9 cellular contexts compared by ENCODE assay signal in genomic region chr15:74843445-74843828, GRCh38. TPM values are rescaled to one million over a fixed set of nuclear protein-coding genes. Genes with fewer than 3 reads are reported as not detected.
DNase-seq lines count a peak whose midpoint lies in the region; ATAC-seq, FAIRE-seq and TF ChIP-seq lines count a peak whose summit lies in the region.
"Had no signal": no experiment of that assay in that cellular context is flagged by ENCODE, and none has a peak within 500 bp of the region (broad histone marks: within the 10 kb centered on the region; RNA-seq: fewer than 3 reads in every experiment).

No MANE protein-coding gene starts in this region.

- TF ChIP-seq EP300 in H1 (IDR thresholded peaks at IDR 0.05; ENCODE audit: borderline replicate concordance in 1 of 2, low read depth in 2 of 2, low read length in 2 of 2): no peak

- H3K14ac ChIP-seq in H1 (ENCODE audit: insufficient read length): no peak overlapping the region

- peak overlapping the region; percentile 85 to 99 (median 93) for H3K4me2 ChIP-seq in BLaER1 treated with 17β-estradiol and CSF1 and Interleukin-3, amounts not matched to agents 10 nM and 100 nM
- peak overlapping the region; percentile 78 for H3K4me2 ChIP-seq in OCI-LY3 (ENCODE audit: low read length)
- peak overlapping the region; percentile 75 to 82 for H3K4me2 ChIP-seq in H1 (ENCODE audit: insufficient read depth in 1 of 2, low read depth in 2 of 2, low read length in 2 of 2)

- H3K79me2 ChIP-seq in OCI-LY3 (ENCODE audit: low read length): peaks cover 13% of the 10 kb centered on the region
- no peaks in the 10 kb centered on the region for H3K79me2 ChIP-seq in H1 (ENCODE audit: control insufficient read depth in 1 of 2, insufficient read depth in 2 of 2, low read length in 2 of 2)

- peak overlapping the region; percentile 76 to 94 (median 82) for H3K4me3 ChIP-seq in BLaER1 treated with 17β-estradiol and CSF1 and Interleukin-3, amounts not matched to agents 10 nM and 100 nM
- H3K4me3 ChIP-seq in OCI-LY3 (ENCODE audit: low read length): peak overlapping the region; percentile 82
- H3K4me3 ChIP-seq in H1 (ENCODE audit: extremely low read depth in 1 of 4, insufficient read depth in 2 of 4, low read depth in 3 of 4, low read length in 4 of 4): peak overlapping the region; percentile 60 to 92 (median 90)
- peak overlapping the region; percentile 67 for H3K4me3 ChIP-seq in neuron (ENCODE audit: low read length)

- H4K5ac ChIP-seq in H1 (ENCODE audit: insufficient read length, low read depth, low read length): peak overlapping the region; percentile 55

- POLR2A ChIA-PET in H1 (lab: Charles Lee; ENCODE audit: partially characterized antibody): interaction anchor here (0.8 to 4.1 kb wide), 13 partner anchors 11 to 113 kb away, joined by 3 to 23 read pairs (median 4); partner anchors contain the start of genes COX5A, CPLX3, CSK and FAM219B

- H2BK20ac ChIP-seq in H1 (ENCODE audit: low read length): no peak overlapping the region

- peak overlapping the region; percentile 8 for H3K56ac ChIP-seq in H1 (replicated peaks; ENCODE audit: insufficient read length, low read depth, low read length)

- peak overlapping the region; percentile 97 for H4K8ac ChIP-seq in H1 (ENCODE audit: extremely low read depth, insufficient read depth, low read length)

- peak overlapping the region; percentile 71 for H3K4ac ChIP-seq in H1 (replicated peaks; ENCODE audit: insufficient read length, low read depth, low read length)

- H3K27me3 ChIP-seq in BLaER1 treated with 17β-estradiol and CSF1 and Interleukin-3, amounts not matched to agents 10 nM and 100 nM: no peaks in the 10 kb centered on the region
- no peaks in the 10 kb centered on the region for H3K27me3 ChIP-seq in OCI-LY3 (ENCODE audit: low read depth, low read length)
- H3K27me3 ChIP-seq in H1 (replicated peaks in 1 of 4; ENCODE audit: control insufficient read depth in 3 of 4, extremely low read depth in 1 of 4, insufficient read depth in 3 of 4, low read length in 3 of 4): no peaks in the 10 kb centered on the region
- no peaks in the 10 kb centered on the region for H3K27me3 ChIP-seq in neuron (ENCODE audit: insufficient read depth, low read length)

- H3K23me2 ChIP-seq in H1 (ENCODE audit: low read depth, low read length): peaks cover 7% of the 10 kb centered on the region; the same call in 1 of the 2 replicates

- peak overlapping the region; percentile 83 to 99 (median 91) for H3K27ac ChIP-seq in BLaER1 treated with 17β-estradiol and CSF1 and Interleukin-3, amounts not matched to agents 10 nM and 100 nM
- H3K27ac ChIP-seq in OCI-LY3 (ENCODE audit: low read length) (peak overlapping the region; percentile 79), H1 (ENCODE audit: low read depth, low read length) (peak overlapping the region; percentile 88)

- 0 out of 2 replicates have a peak, but pooled peaks cover 2% of the 10 kb centered on the region for H3K79me1 ChIP-seq in H1 (ENCODE audit: low read depth, low read length)

- H2AFZ ChIP-seq in OCI-LY3 (ENCODE audit: low read depth, low read length) (no peak overlapping the region), H1 (ENCODE audit: low read length) (no peak overlapping the region; the same call in 1 of the 2 replicates), neuron (ENCODE audit: low read depth, low read length) (peak overlapping the region; percentile 95)

- no peaks in the 10 kb centered on the region for H3K9me3 ChIP-seq in BLaER1 treated with 17β-estradiol and CSF1 and Interleukin-3, amounts not matched to agents 10 nM and 100 nM (replicated peaks in 1 of 11)
- H3K9me3 ChIP-seq in OCI-LY3 (ENCODE audit: insufficient read depth, low read length) (no peaks in the 10 kb centered on the region), H1 (ENCODE audit: insufficient read depth in 2 of 2, low read depth in 1 of 2, low read length in 1 of 2) (no peaks in the 10 kb centered on the region), neuron (ENCODE audit: low read length) (no peaks in the 10 kb centered on the region)

- no peak overlapping the region for H2BK12ac ChIP-seq in H1 (ENCODE audit: low read depth, low read length)

- H3K36me3 ChIP-seq in BLaER1 treated with 17β-estradiol and CSF1 and Interleukin-3, amounts not matched to agents 10 nM and 100 nM: peaks cover 29 to 68% (median 39%) of the 10 kb centered on the region in 11 experiments
- H3K36me3 ChIP-seq in OCI-LY3 (replicated peaks; ENCODE audit: low read depth, low read length) (peaks cover 52% of the 10 kb centered on the region), H1 (ENCODE audit: control insufficient read depth in 2 of 4, insufficient read depth in 4 of 4, low read length in 3 of 4) (peaks cover 3 to 15% (median 7%) of the 10 kb centered on the region in 4 experiments; a peak in 6 of 8 replicates), neuron (ENCODE audit: insufficient read depth, low read length) (peaks cover 23% of the 10 kb centered on the region)

- H2AK5ac ChIP-seq in H1 (ENCODE audit: low read depth, low read length): no peak overlapping the region

- WGBS in H1 (ENCODE audit: extremely low coverage in 1 of 2, insufficient coverage in 1 of 2, insufficient read length in 1 of 2, insufficient replicate concordance in 2 of 2, low coverage in 1 of 2, low lambda C conversion rate in 2 of 2, missing lambda C conversion rate in 1 of 2), 2 experiments: 32% methylated on average over 14 of the region's 18 CpGs; no CpG with 5 or more reads in 1 of the 2 experiments

- H3K23ac ChIP-seq in H1 (ENCODE audit: insufficient read length): no peak overlapping the region

- no peak overlapping the region for H2BK120ac ChIP-seq in H1 (replicated peaks; ENCODE audit: low read depth, low read length)

- TF ChIP-seq RAD21 in H1 (IDR thresholded peaks at IDR 0.05 in 1 of 2, conservative IDR thresholded peaks at IDR 0.05 in 1 of 2; ENCODE audit: low read depth in 2 of 2, low read length in 2 of 2): no peak

- TF ChIP-seq POLR2A in H1 (IDR thresholded peaks at IDR 0.05; ENCODE audit: control extremely low read depth in 1 of 2, low read depth in 2 of 2, low read length in 2 of 2): no peak

- H2BK5ac ChIP-seq in H1 (ENCODE audit: low read depth, low read length): peak overlapping the region; percentile 83; the same call in 1 of the 2 replicates

- peak overlapping the region; percentile 44 for H4K91ac ChIP-seq in H1 (replicated peaks; ENCODE audit: insufficient read length, low read length)

- H2BK15ac ChIP-seq in H1 (ENCODE audit: low read length): no peak overlapping the region

- DNase-seq in H1 (ENCODE audit: low read depth in 1 of 2, low spot score in 2 of 2) (no peak), NCI-H1105 (lab: John Stamatoyannopoulos, UW) (no peak), activated gamma-delta T cell (lab: John Stamatoyannopoulos, UW) (no peak), NCI-H524 (lab: John Stamatoyannopoulos, UW) (no peak)

- H3K4me1 ChIP-seq in BLaER1 treated with 17β-estradiol and CSF1 and Interleukin-3, amounts not matched to agents 10 nM and 100 nM: peaks cover 82 to 94% (median 90%) of the 10 kb centered on the region in 10 experiments
- H3K4me1 ChIP-seq in OCI-LY3 (ENCODE audit: low read length) (peaks cover 29% of the 10 kb centered on the region), H1 (replicated peaks in 1 of 4; ENCODE audit: control insufficient read depth in 3 of 4, insufficient read depth in 4 of 4, low read length in 3 of 4) (peaks cover 0 to 13% (median 8%) of the 10 kb centered on the region in 4 experiments; a peak in 6 of 7 replicates), neuron (ENCODE audit: insufficient read depth, low read length) (peaks cover 15% of the 10 kb centered on the region)

- peak overlapping the region; percentile 81 to 93 (median 89) for H3K9ac ChIP-seq in BLaER1 treated with 17β-estradiol and CSF1 and Interleukin-3, amounts not matched to agents 10 nM and 100 nM
- peak overlapping the region; percentile 85 for H3K9ac ChIP-seq in OCI-LY3 (ENCODE audit: low read length)
- H3K9ac ChIP-seq in H1 (replicated peaks in 1 of 4; ENCODE audit: extremely low read depth in 1 of 4, low read depth in 3 of 4, low read length in 3 of 4): peak overlapping the region; percentile 78 to 89 (median 82)

- peak overlapping the region; percentile 71 for H3K18ac ChIP-seq in H1 (ENCODE audit: extremely low read depth, low read length)

- no peak for TF ChIP-seq CTCF in OCI-LY3 (IDR thresholded peaks at IDR 0.05; ENCODE audit: low read depth, low read length)
- TF ChIP-seq CTCF in H1 (IDR thresholded peaks at IDR 0.05; ENCODE audit: control extremely low read depth in 1 of 3, insufficient read depth in 1 of 3, low read depth in 1 of 3, low read length in 3 of 3): no peak

- no peak for FAIRE-seq in H1 (lab: Jason Lieb, UNC)

- no peak for ATAC-seq in GM21528 (IDR thresholded peaks at IDR 0.05; ENCODE audit: low FRiP score, unreplicated experiment)

- peaks cover 0 to 45% (median 14%) of the 10 kb centered on the region in 11 experiments; a peak in 12 of 22 replicates for H4K20me1 ChIP-seq in BLaER1 treated with 17β-estradiol and CSF1 and Interleukin-3, amounts not matched to agents 10 nM and 100 nM
- H4K20me1 ChIP-seq in OCI-LY3 (ENCODE audit: insufficient read depth, low read length) (no peaks in the 10 kb centered on the region), H1 (replicated peaks in 1 of 2; ENCODE audit: control insufficient read depth in 1 of 2, insufficient read depth in 2 of 2, low read length in 2 of 2) (peaks cover 2 to 4% of the 10 kb centered on the region in 2 experiments)

- CTCF ChIA-PET in H1 (lab: Charles Lee; ENCODE audit: partially characterized antibody): interaction anchor here (0.7 to 2.5 kb wide), 11 partner anchors 10 to 107 kb away, joined by 3 to 24 read pairs (median 5); no protein-coding TSS in a partner anchor

RNA-seq across cellular contexts. Expression of gene ULK3, which starts 0.5 kb away (rescaled TPM):
- 25.0 and 27.1 TPM in 2 replicates for total RNA-seq in H1 (2021; fragmentation: NEBNext Ultra II Directional; extraction: Animal tissue kit (Norgen Biotek cat#: 25700))
- polyA plus RNA-seq in H1 (2011; rRNA removed): 34.4 and 52.2 TPM in 2 replicates
- 39.6 TPM for polyA plus RNA-seq in H1 (2011; cell fraction: cytosol; rRNA removed)
- 241 TPM for polyA plus RNA-seq in H1 (2011; cell fraction: nucleus; rRNA removed)
- 23.8 to 32.8 TPM (median 27.6 TPM) in 4 replicates for polyA plus RNA-seq in H1 (2012, experiment 1 of 2)
- polyA plus RNA-seq in H1 (2012, experiment 2 of 2): 22.2 TPM
- 23.5 TPM for polyA plus RNA-seq in H1 (2013, experiment 1 of 2)
- 20.5 TPM for polyA plus RNA-seq in H1 (2013, experiment 2 of 2)
- polyA minus RNA-seq in H1 (2011; rRNA and poly(A)+ RNA removed): 22.9 and 29.2 TPM in 2 replicates
- 14.8 TPM for polyA minus RNA-seq in H1 (2011; cell fraction: cytosol; rRNA and poly(A)+ RNA removed)
- polyA minus RNA-seq in H1 (2011; cell fraction: nucleus; rRNA and poly(A)+ RNA removed): 30.0 TPM

RNA-seq across cellular contexts. Expression of gene CPLX3, which starts 17.0 kb away (rescaled TPM):
- total RNA-seq in H1 (2021; fragmentation: NEBNext Ultra II Directional; extraction: Animal tissue kit (Norgen Biotek cat#: 25700)): not detected in 2 replicates
- polyA plus RNA-seq in H1 (2011; rRNA removed): 0.17 and 0.27 TPM in 2 replicates
- 0.23 TPM for polyA plus RNA-seq in H1 (2011; cell fraction: cytosol; rRNA removed)
- 0.16 TPM for polyA plus RNA-seq in H1 (2011; cell fraction: nucleus; rRNA removed)
- polyA plus RNA-seq in H1 (2012, experiment 1 of 2): 0.08 to 0.19 TPM (median 0.08 TPM) in 3 of 4 replicates, not detected in the other
- polyA plus RNA-seq in H1 (2012, experiment 2 of 2): 0.09 TPM
- polyA plus RNA-seq in H1 (2013, experiment 1 of 2): 0.10 TPM
- 0.11 TPM for polyA plus RNA-seq in H1 (2013, experiment 2 of 2)
- polyA minus RNA-seq in H1 (2011; rRNA and poly(A)+ RNA removed): 0.28 TPM in 1 of 2 replicates, not detected in the other
- not detected for polyA minus RNA-seq in H1 (2011; cell fraction: cytosol; rRNA and poly(A)+ RNA removed)
- polyA minus RNA-seq in H1 (2011; cell fraction: nucleus; rRNA and poly(A)+ RNA removed): not detected
- total RNA-seq: lung microvascular endothelial cell had no signal

RNA-seq across cellular contexts. Expression of gene SCAMP2, which starts 29.7 kb away (rescaled TPM):
- 40.3 and 41.7 TPM in 2 replicates for total RNA-seq in H1 (2021; fragmentation: NEBNext Ultra II Directional; extraction: Animal tissue kit (Norgen Biotek cat#: 25700))
- polyA plus RNA-seq in H1 (2011; rRNA removed): 112 and 131 TPM in 2 replicates
- polyA plus RNA-seq in H1 (2011; cell fraction: cytosol; rRNA removed): 54.5 TPM
- polyA plus RNA-seq in H1 (2011; cell fraction: nucleus; rRNA removed): 69.7 TPM
- polyA plus RNA-seq in H1 (2012, experiment 1 of 2): 32.4 to 42.6 TPM (median 38.6 TPM) in 4 replicates
- 42.5 TPM for polyA plus RNA-seq in H1 (2012, experiment 2 of 2)
- 49.4 TPM for polyA plus RNA-seq in H1 (2013, experiment 1 of 2)
- 59.2 TPM for polyA plus RNA-seq in H1 (2013, experiment 2 of 2)
- 83.8 and 86.8 TPM in 2 replicates for polyA minus RNA-seq in H1 (2011; rRNA and poly(A)+ RNA removed)
- polyA minus RNA-seq in H1 (2011; cell fraction: cytosol; rRNA and poly(A)+ RNA removed): 39.1 TPM
- 29.2 TPM for polyA minus RNA-seq in H1 (2011; cell fraction: nucleus; rRNA and poly(A)+ RNA removed)

RNA-seq across cellular contexts. Expression of gene LMAN1L, which starts 30.8 kb away (rescaled TPM):
- not detected in 2 replicates for total RNA-seq in H1 (2021; fragmentation: NEBNext Ultra II Directional; extraction: Animal tissue kit (Norgen Biotek cat#: 25700))
- not detected in 2 replicates for polyA plus RNA-seq in H1 (2011; rRNA removed)
- polyA plus RNA-seq in H1 (2011; cell fraction: cytosol; rRNA removed): 0.03 TPM
- polyA plus RNA-seq in H1 (2011; cell fraction: nucleus; rRNA removed): not detected
- polyA plus RNA-seq in H1 (2012, experiment 1 of 2): not detected in 4 replicates
- polyA plus RNA-seq in H1 (2012, experiment 2 of 2): not detected
- polyA plus RNA-seq in H1 (2013, experiment 1 of 2): not detected
- not detected for polyA plus RNA-seq in H1 (2013, experiment 2 of 2)
- polyA minus RNA-seq in H1 (2011; rRNA and poly(A)+ RNA removed): not detected in 2 replicates
- polyA minus RNA-seq in H1 (2011; cell fraction: cytosol; rRNA and poly(A)+ RNA removed): not detected
- not detected for polyA minus RNA-seq in H1 (2011; cell fraction: nucleus; rRNA and poly(A)+ RNA removed)
- total RNA-seq: lung microvascular endothelial cell had no signal

RNA-seq across cellular contexts. Expression of gene MPI, which starts 46.4 kb away (rescaled TPM):
- 31.0 and 32.9 TPM in 2 replicates for total RNA-seq in H1 (2021; fragmentation: NEBNext Ultra II Directional; extraction: Animal tissue kit (Norgen Biotek cat#: 25700))
- 74.8 and 79.0 TPM in 2 replicates for polyA plus RNA-seq in H1 (2011; rRNA removed)
- 88.7 TPM for polyA plus RNA-seq in H1 (2011; cell fraction: cytosol; rRNA removed)
- 104 TPM for polyA plus RNA-seq in H1 (2011; cell fraction: nucleus; rRNA removed)
- 44.3 to 62.8 TPM (median 52.9 TPM) in 4 replicates for polyA plus RNA-seq in H1 (2012, experiment 1 of 2)
- polyA plus RNA-seq in H1 (2012, experiment 2 of 2): 63.0 TPM
- 23.0 TPM for polyA plus RNA-seq in H1 (2013, experiment 1 of 2)
- 22.5 TPM for polyA plus RNA-seq in H1 (2013, experiment 2 of 2)
- 100 and 102 TPM in 2 replicates for polyA minus RNA-seq in H1 (2011; rRNA and poly(A)+ RNA removed)
- 31.6 TPM for polyA minus RNA-seq in H1 (2011; cell fraction: cytosol; rRNA and poly(A)+ RNA removed)
- 57.5 TPM for polyA minus RNA-seq in H1 (2011; cell fraction: nucleus; rRNA and poly(A)+ RNA removed)
